Comparison of ENCODE assay signal across 1 cellular context in genomic region chr19:7639863-7640348, GRCh38.
TF ChIP-seq lines count a peak whose summit lies in the region.

No MANE protein-coding gene starts in this region.

TF ChIP-seq in K562, 482 proteins besides CTCF, POLR2A, EP300 and RAD21 (continued from another document):
- no peak for TF ChIP-seq ZBTB43 (CRISPR knock-in tag; IDR thresholded peaks at IDR 0.05)
- no peak for TF ChIP-seq ZNF398 (CRISPR knock-in tag; IDR thresholded peaks at IDR 0.05)
- no peak for TF ChIP-seq MCM2 (IDR thresholded peaks at IDR 0.05; ENCODE audit: low read depth)
- no peak for TF ChIP-seq ZBTB8A (IDR thresholded peaks at IDR 0.05; ENCODE audit: partially characterized antibody)
- no peak for TF ChIP-seq ZNF583 (CRISPR knock-in tag; IDR thresholded peaks at IDR 0.05)
- no peak for TF ChIP-seq ZNF780A (CRISPR knock-in tag; IDR thresholded peaks at IDR 0.05)
- TF ChIP-seq SMARCA5 (IDR thresholded peaks at IDR 0.05) = no peak
- no peak for TF ChIP-seq BRD9 (IDR thresholded peaks at IDR 0.05; ENCODE audit: low read depth, partially characterized antibody)
- peak; percentile 98 for TF ChIP-seq TARDBP (IDR thresholded peaks at IDR 0.05)
- TF ChIP-seq CSDE1 (IDR thresholded peaks at IDR 0.05) = peak in 1 of 2 experiments; percentile 33; a peak in 1 of 4 replicates
- TF ChIP-seq LARP7 (IDR thresholded peaks at IDR 0.05) = 0 out of 2 replicates have a peak, but pooled peaks have one; percentile 31
- no peak for TF ChIP-seq ZNF41 (CRISPR knock-in tag; conservative IDR thresholded peaks at IDR 0.05)
- peak in 1 of 2 experiments; percentile 17; a peak in 1 of 4 replicates for TF ChIP-seq MLLT1 (IDR thresholded peaks at IDR 0.05)
- TF ChIP-seq KAT8 (IDR thresholded peaks at IDR 0.05; ENCODE audit: low read depth) = no peak
- no peak for TF ChIP-seq CREB5 (CRISPR knock-in tag; IDR thresholded peaks at IDR 0.05)
- TF ChIP-seq MED1 (CRISPR knock-in tag; IDR thresholded peaks at IDR 0.05; ENCODE audit: borderline replicate concordance) = no peak
- TF ChIP-seq ZNF324 (CRISPR knock-in tag; IDR thresholded peaks at IDR 0.05) = no peak
TF ChIP-seq in K562: peak in this region for 17.
